Comparison of ENCODE assay signal across 27 cellular contexts in genomic region chr4:105878668-105879067, GRCh38. TPM values are rescaled to one million over a fixed set of nuclear protein-coding genes. Genes with fewer than 3 reads are reported as not detected.
"Had no signal": no experiment of that assay in that cellular context is flagged by ENCODE, and none has a peak within 500 bp of the region (broad histone marks: within the 10 kb centered on the region; RNA-seq: fewer than 3 reads in every experiment).

No MANE protein-coding gene starts in this region.

- H3K27ac ChIP-seq: brain microvascular endothelial cell, esophagus muscularis mucosa, foreskin keratinocyte, gastroesophageal sphincter had no signal

- H3K27me3 ChIP-seq: brain microvascular endothelial cell, esophagus muscularis mucosa, foreskin keratinocyte, gastroesophageal sphincter had no signal

- H3K4me3 ChIP-seq: esophagus muscularis mucosa, gastroesophageal sphincter had no signal

- ATAC-seq: activated CD4-positive, alpha-beta T cell treated with anti-CD3 and anti-CD28 coated beads for 36 hours; activated T-cell treated with anti-CD3 and anti-CD28 coated beads, Interleukin-2, amount 50 U/mL, for 4 hours; activated T-helper 17 cell treated with anti-CD3 and anti-CD28 coated beads, Interleukin-2, amount 50 U/mL, for 72 hours; effector memory CD8-positive, alpha-beta T cell; foreskin keratinocyte; gastroesophageal sphincter; T-helper 17 cell had no signal

- DNase-seq: activated CD4-positive, alpha-beta memory T cell treated with anti-CD3 and anti-CD28 coated beads, Interleukin-2, amount 10 ng/mL, durations not matched to agents 7 days and 5 days; activated CD4-positive, alpha-beta T cell treated with anti-CD3 and anti-CD28 coated beads for 36 hours; activated CD4-positive, alpha-beta T cell treated with anti-CD3 and anti-CD28 coated beads, Interleukin-2, amount 10 ng/mL, durations not matched to agents 7 days and 5 days; activated CD4-positive, alpha-beta T cell treated with anti-CD3 and anti-CD28 coated beads, Interleukin-2, amount 50 U/mL, for 4 hours; activated CD4-positive, CD25-positive, alpha-beta regulatory T cell; activated CD4-positive, CD25-positive, alpha-beta regulatory T cell treated with anti-CD3 and anti-CD28 coated beads, Interleukin-2, amount 50 U/mL, for 72 hours; activated effector memory CD4-positive, alpha-beta T cell treated with Interleukin-2 at 50 U/mL for 16 hours; activated gamma-delta T cell treated with Interleukin-2 at 50 U/mL for 16 hours; activated naive CD4-positive, alpha-beta T cell treated with anti-CD3 and anti-CD28 coated beads, Interleukin-2, amount 50 U/mL, for 16 hours; activated naive CD4-positive, alpha-beta T cell treated with Interleukin-2 at 50 U/mL for 16 hours; activated T-cell treated with anti-CD3 and anti-CD28 coated beads, Interleukin-2, amount 50 U/mL, for 4 hours; amniotic stem cell; anterior cingulate cortex; brain microvascular endothelial cell; caudate nucleus; cortex of kidney; dermis blood vessel endothelial cell; effector CD4-positive, alpha-beta T cell; effector memory CD8-positive, alpha-beta T cell; erythroblast; foreskin keratinocyte; T-helper 1 cell; T-helper 17 cell; T1000 had no signal

- H3K9me3 ChIP-seq: esophagus muscularis mucosa, gastroesophageal sphincter had no signal

- H3K36me3 ChIP-seq: brain microvascular endothelial cell, esophagus muscularis mucosa, gastroesophageal sphincter had no signal

- H3K4me1 ChIP-seq: foreskin keratinocyte had no signal

RNA-seq across cellular contexts. Expression of gene NPNT, which starts 16.6 kb away (rescaled TPM):
- total RNA-seq: activated CD4-positive, alpha-beta memory T cell treated with anti-CD3 and anti-CD28 coated beads, Interleukin-2, amount 10 ng/mL, durations not matched to agents 7 days and 5 days; activated CD4-positive, alpha-beta T cell treated with anti-CD3 and anti-CD28 coated beads for 36 hours; activated CD4-positive, alpha-beta T cell treated with anti-CD3 and anti-CD28 coated beads, Interleukin-2, amount 10 ng/mL, durations not matched to agents 7 days and 5 days; activated T-helper 17 cell treated with anti-CD3 and anti-CD28 coated beads, Interleukin-2, amount 50 U/mL, for 72 hours; T-helper 17 cell had no signal
